ENCODE assay signal across 8 cellular contexts in the genomic region with DNA sequence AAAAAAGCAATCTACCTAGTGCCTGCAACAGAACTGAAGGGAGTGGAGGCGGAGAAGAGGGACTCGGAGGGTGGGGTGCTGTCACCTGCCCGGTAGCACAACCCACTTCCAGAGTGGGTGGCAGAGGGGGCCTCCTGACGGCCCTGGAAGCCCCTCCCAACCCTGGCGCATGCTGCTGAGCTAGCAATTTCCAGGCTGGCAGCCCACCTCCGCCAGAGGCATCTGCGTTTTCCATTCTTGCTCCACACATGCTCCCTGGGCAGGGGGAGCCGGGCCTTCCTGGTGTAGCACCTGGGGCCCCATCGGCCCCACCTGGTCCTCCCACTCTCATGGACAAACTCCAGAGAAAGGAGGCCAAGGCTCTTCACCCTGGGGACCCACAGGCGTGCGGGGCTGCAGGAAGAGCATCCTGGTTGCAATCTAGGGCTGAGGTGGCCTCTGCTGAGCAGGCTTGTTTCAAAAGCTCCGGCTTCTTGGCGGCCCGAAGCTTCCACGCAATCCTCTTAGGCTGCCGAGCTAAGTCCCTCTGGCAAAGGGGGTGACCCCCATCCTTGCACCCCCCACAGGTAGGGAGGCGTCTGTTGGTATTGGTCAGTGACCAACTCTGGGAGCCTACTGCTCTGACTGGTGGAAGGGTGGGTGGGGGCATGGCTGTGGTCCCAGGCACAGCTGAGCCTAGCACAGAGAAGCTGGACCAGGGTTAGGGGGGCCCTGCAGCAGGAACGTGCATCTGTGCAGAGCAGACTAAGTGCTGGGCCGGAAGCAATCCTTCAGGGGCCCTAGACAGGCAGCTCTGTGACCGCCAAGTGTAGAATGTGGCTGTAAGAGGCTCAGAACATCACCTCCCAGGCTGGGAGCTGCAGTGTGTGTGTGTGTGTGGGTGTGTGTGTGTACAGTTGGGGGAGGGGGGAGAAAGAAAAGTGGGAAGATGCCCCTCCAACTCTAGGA. TPM values are rescaled to one million over a fixed set of nuclear protein-coding genes. Genes with fewer than 3 reads are reported as not detected.
DNase-seq lines count a peak whose midpoint lies in the region; ATAC-seq and TF ChIP-seq lines count a peak whose summit lies in the region.

No MANE protein-coding gene starts in this region.

- H3K4me3 ChIP-seq in GM12865 (ENCODE audit: low read depth, low read length), result no peak overlapping the region
- peak overlapping the region; percentile 68 for H3K4me3 ChIP-seq in epithelial cell of proximal tubule (ENCODE audit: low read depth, low read length)
- H3K4me3 ChIP-seq in transverse colon, result peak overlapping the region in 2 of 4 donors; percentile 80 to 82

- H3K9me3 Mint-ChIP-seq in T-cell, result no peaks in the 10 kb centered on the region
- H3K9me3 Mint-ChIP-seq in naive thymus-derived CD8-positive, alpha-beta T cell, result no peaks in the 10 kb centered on the region

- in situ Hi-C loops in transverse colon (cut with MboI; ENCODE audit: low pct_ligation_motif_present in 1 of 4, low pct_unique_long_range_greater_than_20kb in 1 of 4, low sequenced_read_pairs in 3 of 4), result no loop called here

- no peak for TF ChIP-seq POLR2A in transverse colon (IDR thresholded peaks at IDR 0.05)

- H3K27me3 ChIP-seq in transverse colon, result no peaks in the 10 kb centered on the region

- H3K4me1 Mint-ChIP-seq in T-cell, result peaks cover 43 to 49% (median 45%) of the 10 kb centered on the region in 3 donors
- peaks cover 36 to 60% (median 51%) of the 10 kb centered on the region in 4 donors for H3K4me1 Mint-ChIP-seq in naive thymus-derived CD8-positive, alpha-beta T cell

- CTCF ChIA-PET in T-cell (lab: Charles Lee), result interaction anchor here in 1 of 2 donors (0.7 kb wide), 1 partner anchor 13 kb away, joined by 3 read pairs; no protein-coding TSS in a partner anchor

- POLR2A ChIA-PET in T-cell (lab: Charles Lee), result interaction anchor here in 1 of 2 donors (0.5 to 0.6 kb wide), 2 partner anchors 328 to 453 kb away, joined by 3 to 7 read pairs; no protein-coding TSS in a partner anchor
- POLR2A ChIA-PET in naive thymus-derived CD8-positive, alpha-beta T cell (lab: Charles Lee), result no interaction called here

- no peak overlapping the region for H3K27ac Mint-ChIP-seq in T-cell
- H3K27ac Mint-ChIP-seq in naive thymus-derived CD8-positive, alpha-beta T cell, result peak overlapping the region in 6 of 10 donors; percentile 22 to 85 (median 62)

- H3K4me3 Mint-ChIP-seq in T-cell, result peak overlapping the region; percentile 80 to 88 (median 82)
- peak overlapping the region; percentile 85 to 93 (median 87) for H3K4me3 Mint-ChIP-seq in naive thymus-derived CD8-positive, alpha-beta T cell

- H3K36me3 ChIP-seq in transverse colon, result no peaks in the 10 kb centered on the region

- no peak for TF ChIP-seq EP300 in transverse colon (IDR thresholded peaks at IDR 0.05; ENCODE audit: low read depth)

- H3K9me3 ChIP-seq in transverse colon, result no peaks in the 10 kb centered on the region

- 80% methylated on average over 18 of the region's 20 CpGs; no CpG with 5 or more reads in 1 of the 2 donors for WGBS in transverse colon (ENCODE audit: low coverage in 1 of 2), 2 donors

- no peaks in the 10 kb centered on the region for H3K27me3 Mint-ChIP-seq in T-cell
- no peaks in the 10 kb centered on the region for H3K27me3 Mint-ChIP-seq in naive thymus-derived CD8-positive, alpha-beta T cell

- TF ChIP-seq CTCF in GM12865 (IDR thresholded peaks at IDR 0.05; ENCODE audit: insufficient read depth, low read depth, low read length, missing control alignments), result no peak
- no peak for TF ChIP-seq CTCF in epithelial cell of proximal tubule (conservative IDR thresholded peaks at IDR 0.05; ENCODE audit: low read depth, low read length)
- TF ChIP-seq CTCF in transverse colon (IDR thresholded peaks at IDR 0.05), result no peak

- H3K4me1 ChIP-seq in transverse colon, result peaks cover 13 to 48% (median 27%) of the 10 kb centered on the region in 4 donors

- H3K36me3 Mint-ChIP-seq in T-cell, result no peaks in the 10 kb centered on the region
- peaks cover 0 to 2% (median 0%) of the 10 kb centered on the region in 3 donors for H3K36me3 Mint-ChIP-seq in naive thymus-derived CD8-positive, alpha-beta T cell

- DNase-seq in GM12865 (ENCODE audit: low read depth) (peak; percentile 6), T-cell (peak in 4 of 34 experiments; percentile 5 to 24 (median 14)), epithelial cell of proximal tubule (ENCODE audit: low read depth) (no peak), EL (no peak), transverse colon (no peak), middle frontal gyrus (ENCODE audit: extremely low spot score, low spot score) (no peak)
- DNase-seq in naive thymus-derived CD8-positive, alpha-beta T cell, result peak in 3 of 10 donors; percentile 2 to 66 (median 17)

- intact Hi-C loops in transverse colon (cut with DNase I; ENCODE audit: low total_unique reads), result loop anchor here (10.0 kb wide), 2 partner anchors 81 to 141 kb away; no protein-coding TSS in a partner anchor

- ATAC-seq in T-cell (replicated peaks in 1 of 4) (no peak), GM18511 (IDR thresholded peaks at IDR 0.05; ENCODE audit: unreplicated experiment) (no peak)
- peak in 1 of 2 donors; percentile 13 for ATAC-seq in naive thymus-derived CD8-positive, alpha-beta T cell

- H3K27ac ChIP-seq in transverse colon, result peak overlapping the region in 2 of 4 donors; percentile 52 to 56

RNA-seq across cellular contexts. Expression of a gene that starts 2.6 kb away (rescaled TPM):
- total RNA-seq in T-cell, result 10 to 100 TPM in 3 of 5 donors, 1 to 10 TPM in 2; 7.6 to 15.6 (median 15.4) TPM
- 17.6 and 19.0 TPM in 2 replicates for total RNA-seq in epithelial cell of proximal tubule
- total RNA-seq in naive thymus-derived CD8-positive, alpha-beta T cell, result 10 to 100 TPM; 14.4 to 15.2 TPM
- polyA plus RNA-seq in naive thymus-derived CD8-positive, alpha-beta T cell, result 1 to 10 TPM; 3.2 to 4.2 (median 3.5) TPM
- 10 to 100 TPM; 16.1 to 38.6 (median 26.5) TPM for total RNA-seq in transverse colon

Comparison
In these comparisons a context has a peak if more than half of its experiments do, and no peak if none do; other contexts are left out.
1. H3K27ac Mint-ChIP-seq: peak in naive thymus-derived CD8-positive, alpha-beta T cell (6 of 10); none in T-cell (0 of 2).